In genomic region chrX:144896323-144896722, GRCh38 we compare ENCODE assay signal across 10 cellular contexts.
DNase-seq lines count a peak whose midpoint lies in the region; ATAC-seq and TF ChIP-seq lines count a peak whose summit lies in the region.
"Had no signal": no experiment of that assay in that cellular context is flagged by ENCODE, and none has a peak within 500 bp of the region (broad histone marks: within the 10 kb centered on the region; RNA-seq: fewer than 3 reads in every experiment).

No MANE protein-coding gene starts in this region.

- H3K36me3 Mint-ChIP-seq in mesothelial cell of epicardium, result no peaks in the 10 kb centered on the region
- no peaks in the 10 kb centered on the region for H3K36me3 Mint-ChIP-seq in T-helper 2 cell treated with Interferon-gamma antibody and Interleukin-4, amounts not matched to agents 5 μg/mL and 100 μg/mL, for 36 hours (ENCODE audit: low read depth)

- H3K9me3 Mint-ChIP-seq in mesothelial cell of epicardium, result peaks cover 20% of the 10 kb centered on the region
- H3K9me3 Mint-ChIP-seq in T-helper 2 cell treated with Interferon-gamma antibody and Interleukin-4, amounts not matched to agents 5 μg/mL and 100 μg/mL, for 36 hours, result peaks cover 13% of the 10 kb centered on the region
- H3K9me3 Mint-ChIP-seq: activated T-helper 1 cell treated with anti-CD3 and anti-CD28 coated beads, Interleukin-12 subunit alpha, Interleukin-12 subunit beta, Interleukin-2, Interleukin-4 antibody, amounts not matched to agents 30 ng/mL and 10 ng/mL and 1 ng/mL, durations not matched to agents 14 hours and 24 hours and 36 hours had no signal

- no peak for ATAC-seq in HG02938 (IDR thresholded peaks at IDR 0.05; ENCODE audit: unreplicated experiment)

- no peaks in the 10 kb centered on the region for H3K27me3 Mint-ChIP-seq in mesothelial cell of epicardium (ENCODE audit: low read depth)
- no peaks in the 10 kb centered on the region for H3K27me3 Mint-ChIP-seq in T-helper 2 cell treated with Interferon-gamma antibody and Interleukin-4, amounts not matched to agents 5 μg/mL and 100 μg/mL, for 36 hours (ENCODE audit: low read depth)

- no peak overlapping the region for H3K27ac Mint-ChIP-seq in mesothelial cell of epicardium
- no peak overlapping the region for H3K27ac Mint-ChIP-seq in T-helper 2 cell treated with Interferon-gamma antibody and Interleukin-4, amounts not matched to agents 5 μg/mL and 100 μg/mL, for 36 hours
- H3K27ac Mint-ChIP-seq: activated T-helper 1 cell treated with anti-CD3 and anti-CD28 coated beads, Interleukin-12 subunit alpha, Interleukin-12 subunit beta, Interleukin-2, Interleukin-4 antibody, amounts not matched to agents 30 ng/mL and 10 ng/mL and 1 ng/mL, durations not matched to agents 14 hours and 24 hours and 36 hours had no signal

- H3K4me1 Mint-ChIP-seq in mesothelial cell of epicardium, result no peaks in the 10 kb centered on the region
- H3K4me1 Mint-ChIP-seq in T-helper 2 cell treated with Interferon-gamma antibody and Interleukin-4, amounts not matched to agents 5 μg/mL and 100 μg/mL, for 36 hours (ENCODE audit: low read depth), result no peaks in the 10 kb centered on the region

- H3K4me3 Mint-ChIP-seq in mesothelial cell of epicardium, result no peak overlapping the region
- no peak overlapping the region for H3K4me3 Mint-ChIP-seq in T-helper 2 cell treated with Interferon-gamma antibody and Interleukin-4, amounts not matched to agents 5 μg/mL and 100 μg/mL, for 36 hours
- H3K4me3 Mint-ChIP-seq: activated T-helper 1 cell treated with anti-CD3 and anti-CD28 coated beads, Interleukin-12 subunit alpha, Interleukin-12 subunit beta, Interleukin-2, Interleukin-4 antibody, amounts not matched to agents 30 ng/mL and 10 ng/mL and 1 ng/mL, durations not matched to agents 14 hours and 24 hours and 36 hours had no signal

- TF ChIP-seq CTCF in GM12873 (IDR thresholded peaks at IDR 0.05; ENCODE audit: insufficient read depth, low read depth, low read length, missing control alignments) (peak; percentile 23), mesothelial cell of epicardium (IDR thresholded peaks at IDR 0.05; ENCODE audit: unreplicated experiment) (peak; percentile 39)

- DNase-seq in HT-29 (ENCODE audit: low spot score) (peak; percentile 42), SKM-1 treated with dmso at 0.1 percent for 144 hours (lab: John Stamatoyannopoulos, UW; ENCODE audit: unreplicated experiment) (peak; percentile 37), mesothelial cell of epicardium (ENCODE audit: low spot score in 2 of 2, unreplicated experiment in 2 of 2) (no peak), nucleus accumbens (lab: John Stamatoyannopoulos, UW) (no peak)
- DNase-seq in T-helper 2 cell treated with Interferon-gamma antibody and Interleukin-4, amounts not matched to agents 5 μg/mL and 100 μg/mL, for 36 hours (ENCODE audit: low spot score), result no peak
- DNase-seq: hypothalamus, NCI-H526 treated with DMSO at 0.1 percent for 48 hours had no signal

Comparison
In these comparisons a context has a peak if more than half of its experiments do, and no peak if none do; other contexts are left out.
1. DNase-seq: peak in HT-29 (single experiment) and SKM-1 treated with dmso at 0.1 percent for 144 hours (single experiment); none in mesothelial cell of epicardium (0 of 2), nucleus accumbens (0 of 56) and T-helper 2 cell treated with Interferon-gamma antibody and Interleukin-4, amounts not matched to agents 5 μg/mL and 100 μg/mL, for 36 hours (single experiment).